Comparison of ENCODE assay signal across 8 cellular contexts in the genomic region with DNA sequence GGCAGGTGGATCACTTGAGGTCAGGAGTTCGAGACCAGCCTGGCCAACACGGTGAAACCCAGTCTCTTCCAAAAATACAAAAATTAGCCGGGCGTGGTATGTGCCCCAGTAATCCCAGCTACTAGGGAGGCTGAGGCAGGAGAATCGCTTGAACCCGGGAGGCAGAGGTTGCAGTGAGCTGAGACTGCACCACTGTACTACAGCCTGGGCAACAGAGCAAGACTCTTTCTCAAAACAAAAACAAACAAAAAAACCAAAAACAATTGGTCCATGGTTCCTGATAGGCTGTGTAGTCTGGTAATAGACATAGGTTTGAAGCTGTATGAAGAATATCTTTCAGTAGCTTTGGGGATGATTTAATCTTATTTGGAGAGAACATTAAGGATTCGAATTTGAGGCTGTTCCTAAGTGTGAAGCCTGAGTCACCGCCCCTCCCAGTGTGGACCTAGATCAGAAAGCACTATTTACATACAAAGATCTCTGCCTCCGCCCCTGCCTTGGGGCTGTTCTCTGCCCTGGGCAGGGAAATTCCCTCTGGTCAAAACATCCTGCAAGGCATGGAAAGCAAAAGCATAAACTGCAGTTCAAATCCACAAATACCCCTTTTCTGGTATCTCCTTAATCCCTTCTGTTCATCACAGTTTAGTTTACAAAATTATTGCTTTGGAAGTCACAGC. TPM values are rescaled to one million over a fixed set of nuclear protein-coding genes. Genes with fewer than 3 reads are reported as not detected.
DNase-seq lines count a peak whose midpoint lies in the region; ATAC-seq lines count a peak whose summit lies in the region.

No MANE protein-coding gene starts in this region.

- no peak overlapping the region for H3K18ac ChIP-seq in trophoblast cell (ENCODE audit: low read length)

- intact Hi-C loops in left ventricle myocardium superior (cut with micrococcal nuclease): no loop called here

- WGBS in trophoblast cell (ENCODE audit: extremely low coverage, insufficient coverage, insufficient read length): no CpG with 5 or more reads among the region's 9 CpGs

- no peak overlapping the region for H3K4me3 ChIP-seq in trophoblast cell (ENCODE audit: low read depth, low read length)

- H3K4me2 ChIP-seq in trophoblast cell (ENCODE audit: low read length): no peak overlapping the region

- H3K4me3 Mint-ChIP-seq in activated T-helper 17 cell treated with anti-CD3 and anti-CD28 coated beads, Interleukin-2, amount 50 U/mL, for 72 hours: peak overlapping the region; percentile 36

- H2AFZ ChIP-seq in trophoblast cell (ENCODE audit: insufficient read depth, low read length, poor library complexity): no peak overlapping the region

- DNase-seq in Caki2 (ENCODE audit: low read depth): peak; percentile 42
- DNase-seq in trophoblast cell: peak; percentile 92 to 93
- no peak for DNase-seq in SIG-M5 treated with dmso at 0.1 percent for 504 hours (lab: John Stamatoyannopoulos, UW; ENCODE audit: unreplicated experiment)
- no peak for DNase-seq in left ventricle myocardium superior
- no peak for DNase-seq in anterior cingulate cortex (lab: John Stamatoyannopoulos, UW)

- no peak overlapping the region for H2AK5ac ChIP-seq in trophoblast cell (ENCODE audit: low read length)

- H3K27me3 Mint-ChIP-seq in activated T-helper 17 cell treated with anti-CD3 and anti-CD28 coated beads, Interleukin-2, amount 50 U/mL, for 72 hours: no peaks in the 10 kb centered on the region

- H3K36me3 Mint-ChIP-seq in activated T-helper 17 cell treated with anti-CD3 and anti-CD28 coated beads, Interleukin-2, amount 50 U/mL, for 72 hours (ENCODE audit: low read depth): no peaks in the 10 kb centered on the region

- H2BK12ac ChIP-seq in trophoblast cell (ENCODE audit: low read length): no peak overlapping the region

- peak; percentile 95 for ATAC-seq in GM19438 (IDR thresholded peaks at IDR 0.05; ENCODE audit: low read depth, unreplicated experiment)
- peak; percentile 91 for ATAC-seq in HG03175 (IDR thresholded peaks at IDR 0.05; ENCODE audit: unreplicated experiment)
- ATAC-seq in activated T-helper 17 cell treated with anti-CD3 and anti-CD28 coated beads, Interleukin-2, amount 50 U/mL, for 72 hours (replicated peaks): peak; percentile 100
- no peak for ATAC-seq in left ventricle myocardium superior

- peak overlapping the region; percentile 18 for H3K27ac Mint-ChIP-seq in activated T-helper 17 cell treated with anti-CD3 and anti-CD28 coated beads, Interleukin-2, amount 50 U/mL, for 72 hours

- no peak overlapping the region for H2BK120ac ChIP-seq in trophoblast cell (ENCODE audit: insufficient read depth, low read length, poor library complexity)

- no peak overlapping the region for H4K12ac ChIP-seq in trophoblast cell (ENCODE audit: low read depth, low read length)

- peaks cover 5% of the 10 kb centered on the region for H3K4me1 Mint-ChIP-seq in activated T-helper 17 cell treated with anti-CD3 and anti-CD28 coated beads, Interleukin-2, amount 50 U/mL, for 72 hours

- no peak overlapping the region for H3K23ac ChIP-seq in trophoblast cell (ENCODE audit: low read length)

- H3K9me3 ChIP-seq in trophoblast cell (ENCODE audit: insufficient read depth, low read depth, low read length): no peaks in the 10 kb centered on the region

- H3K27me3 ChIP-seq in trophoblast cell (ENCODE audit: insufficient read depth, low read length): no peaks in the 10 kb centered on the region

- no peaks in the 10 kb centered on the region for H3K36me3 ChIP-seq in trophoblast cell (ENCODE audit: control insufficient read depth in 1 of 2, insufficient read depth in 2 of 2, low read length in 2 of 2)

- H3K4me1 ChIP-seq in trophoblast cell (ENCODE audit: control insufficient read depth in 1 of 2, insufficient read depth in 2 of 2, low read length in 2 of 2): peaks cover 3 to 5% of the 10 kb centered on the region in 2 experiments

- no peak overlapping the region for H3K14ac ChIP-seq in trophoblast cell (ENCODE audit: low read length)

- peaks cover 2% of the 10 kb centered on the region for H3K79me2 ChIP-seq in trophoblast cell (ENCODE audit: control insufficient read depth, insufficient read depth, low read length, poor library complexity)

- H3K79me1 ChIP-seq in trophoblast cell (ENCODE audit: low read length): peaks cover 4% of the 10 kb centered on the region

- H4K8ac ChIP-seq in trophoblast cell (ENCODE audit: low read depth, low read length): no peak overlapping the region

- no peak overlapping the region for H3K4ac ChIP-seq in trophoblast cell (ENCODE audit: low read depth, low read length)

- H4K91ac ChIP-seq in trophoblast cell (ENCODE audit: low read depth, low read length): no peak overlapping the region

- no peak overlapping the region for H3K27ac ChIP-seq in trophoblast cell (ENCODE audit: low read depth, low read length)

- in situ Hi-C loops in Caki2 (cut with HindIII; ENCODE audit: low pct_unique_long_range_greater_than_20kb, low sequenced_read_pairs): no loop called here

- no peak overlapping the region for H3K9ac ChIP-seq in trophoblast cell (ENCODE audit: low read length)

- no peaks in the 10 kb centered on the region for H3K9me3 Mint-ChIP-seq in activated T-helper 17 cell treated with anti-CD3 and anti-CD28 coated beads, Interleukin-2, amount 50 U/mL, for 72 hours

- H2BK5ac ChIP-seq in trophoblast cell (ENCODE audit: low read depth, low read length, poor library complexity): no peak overlapping the region

RNA-seq across cellular contexts. Expression of a gene that starts 52.8 kb away (rescaled TPM):
- total RNA-seq in Caki2 (2014; rRNA removed; shearing (Covaris generic); ENCODE audit: low replicate concordance): 2.7 and 8.5 TPM in 2 replicates
- total RNA-seq in activated T-helper 17 cell treated with anti-CD3 and anti-CD28 coated beads, Interleukin-2, amount 50 U/mL, for 72 hours: 10 to 100 TPM; 62.7 to 83.1 TPM
- polyA plus RNA-seq in trophoblast cell (2013): 10.2 and 10.3 TPM in 2 replicates
- 0.20 TPM for total RNA-seq in left ventricle myocardium superior

Comparison
In these comparisons a context has a peak if more than half of its experiments do, and no peak if none do; other contexts are left out.
1. DNase-seq: peak in Caki2 (single experiment) and trophoblast cell (2 of 2); none in SIG-M5 treated with dmso at 0.1 percent for 504 hours (single experiment), left ventricle myocardium superior (single experiment) and anterior cingulate cortex (0 of 58).